19 cellular contexts compared by ENCODE assay signal in the genomic region with DNA sequence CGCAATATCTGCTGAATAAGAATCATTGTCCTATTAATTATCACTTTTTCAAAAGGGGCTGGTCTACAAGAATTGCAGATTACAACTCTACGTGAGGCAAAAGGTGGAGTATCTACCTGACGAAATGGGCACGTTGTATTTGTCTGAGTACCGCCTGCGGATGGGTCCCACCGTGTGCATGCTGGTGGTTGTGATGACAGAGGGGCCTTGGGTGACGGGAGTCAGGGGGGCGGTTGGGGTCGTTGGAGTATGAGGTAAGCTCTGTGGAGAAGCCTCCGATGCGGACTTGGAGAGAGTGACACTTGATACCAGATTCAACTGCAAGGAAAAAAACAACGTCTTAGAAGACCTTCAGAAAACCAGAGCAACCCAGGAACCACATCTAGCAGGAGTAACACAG.
"Had no signal": no experiment of that assay in that cellular context is flagged by ENCODE, and none has a peak within 500 bp of the region (broad histone marks: within the 10 kb centered on the region; RNA-seq: fewer than 3 reads in every experiment).

No MANE protein-coding gene starts in this region.

- H3K4me3 ChIP-seq: adrenal gland, coronary artery, heart left ventricle, neural progenitor cell, spleen, thyroid gland had no signal

- H3K4me2 ChIP-seq: neural progenitor cell had no signal

- H3K9me3 Mint-ChIP-seq: endodermal cell, neural progenitor cell had no signal

- DNase-seq: activated CD4-positive, alpha-beta T cell treated with anti-CD3 and anti-CD28 coated beads for 1 hour; activated CD4-positive, alpha-beta T cell treated with anti-CD3 and anti-CD28 coated beads, Interleukin-2, amount 50 U/mL, for 4 hours; activated CD8-positive, alpha-beta memory T cell treated with anti-CD3 and anti-CD28 coated beads for 24 hours; activated CD8-positive, alpha-beta memory T cell treated with anti-CD3 and anti-CD28 coated beads, Interleukin-2, amount 50 U/mL, for 4 hours; activated gamma-delta T cell treated with Interleukin-2 at 50 U/mL for 16 hours; adrenal gland; central memory CD4-positive, alpha-beta T cell; endodermal cell; left ventricle myocardium superior; mammary epithelial cell; retina; spleen; stimulated activated CD4-positive, alpha-beta T cell treated with anti-CD3 and anti-CD28 coated beads, Interleukin-4, amount 100 ng/mL, for 1 hour; stimulated activated naive CD8-positive, alpha-beta T cell treated with anti-CD3 and anti-CD28 coated beads, Interleukin-15, Interleukin-2, amounts not matched to agents 100 U/mL and 50 U/mL, for 24 hours; T-helper 9 cell; thyroid gland had no signal

- H3K27me3 ChIP-seq: adrenal gland, heart left ventricle, neural progenitor cell, spleen, thyroid gland had no signal

- H3K4me3 Mint-ChIP-seq: endodermal cell, neural progenitor cell had no signal

- H3K27ac Mint-ChIP-seq: endodermal cell, neural progenitor cell had no signal

- H3K9me3 ChIP-seq: adrenal gland, heart left ventricle, spleen, thyroid gland had no signal

- ATAC-seq: heart left ventricle; left ventricle myocardium superior; stimulated activated naive CD8-positive, alpha-beta T cell treated with anti-CD3 and anti-CD28 coated beads, Interleukin-15, Interleukin-2, amounts not matched to agents 100 U/mL and 50 U/mL, for 24 hours had no signal

- H2AFZ ChIP-seq: neural progenitor cell had no signal

- H3K27ac ChIP-seq: adrenal gland, coronary artery, heart left ventricle, neural progenitor cell, spleen, thyroid gland had no signal

- H3K9ac ChIP-seq: neural progenitor cell had no signal
